Comparison of ENCODE assay signal across 8 cellular contexts in the genomic region with DNA sequence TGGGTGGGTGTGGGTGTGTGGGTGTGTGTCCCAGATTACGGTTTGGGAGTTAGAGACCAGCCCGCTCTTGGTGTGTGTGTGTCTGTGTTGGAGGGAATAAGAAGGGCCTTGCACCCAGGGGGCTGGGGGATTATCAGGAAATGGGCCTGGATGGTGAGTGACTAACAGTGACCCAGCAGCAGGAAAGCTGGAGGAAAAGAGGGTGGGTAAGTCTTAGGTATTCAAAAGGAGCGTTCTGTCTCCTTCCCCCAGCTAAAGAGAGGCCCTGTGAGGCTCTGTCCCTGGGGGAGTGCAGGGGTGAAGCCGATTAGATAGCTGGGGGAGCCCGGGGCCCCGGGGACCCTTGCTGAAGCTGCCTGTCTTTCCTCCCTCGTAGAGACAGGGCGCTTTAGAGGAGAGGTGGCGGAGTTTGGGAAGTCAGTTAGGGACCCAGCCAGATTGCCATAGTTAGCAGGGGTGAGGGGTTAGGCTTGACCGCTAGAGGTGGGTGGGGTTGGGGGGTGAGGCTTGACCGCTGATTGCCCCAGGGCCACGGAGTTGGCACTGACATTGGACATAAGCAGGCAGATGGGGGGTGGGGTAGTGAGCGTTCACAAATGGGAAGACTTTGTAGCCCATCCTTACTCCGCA. TPM values are rescaled to one million over a fixed set of nuclear protein-coding genes. Genes with fewer than 3 reads are reported as not detected.
DNase-seq lines count a peak whose midpoint lies in the region; ATAC-seq and TF ChIP-seq lines count a peak whose summit lies in the region.
"Had no signal": no experiment of that assay in that cellular context is flagged by ENCODE, and none has a peak within 500 bp of the region (broad histone marks: within the 10 kb centered on the region; RNA-seq: fewer than 3 reads in every experiment).

No MANE protein-coding gene starts in this region.

- H3K4me1 ChIP-seq in HUES6 (ENCODE audit: control insufficient read depth, insufficient read depth, low read length), result peaks cover 43% of the 10 kb centered on the region
- peaks cover 83% of the 10 kb centered on the region for H3K4me1 ChIP-seq in body of pancreas
- H3K4me1 ChIP-seq in subcutaneous abdominal adipose tissue (ENCODE audit: control insufficient read depth in 5 of 5, insufficient read depth in 5 of 5, low read length in 5 of 5), result peaks cover 16 to 82% (median 80%) of the 10 kb centered on the region in 5 donors

- no peaks in the 10 kb centered on the region for H3K36me3 ChIP-seq in HUES6 (ENCODE audit: control insufficient read depth, insufficient read depth, low read length)
- H3K36me3 ChIP-seq in body of pancreas (replicated peaks in 1 of 2; ENCODE audit: insufficient read depth in 1 of 2, low read depth in 2 of 2), result no peaks in the 10 kb centered on the region
- peaks cover 0 to 9% (median 3%) of the 10 kb centered on the region in 5 donors for H3K36me3 ChIP-seq in subcutaneous abdominal adipose tissue (ENCODE audit: control insufficient read depth in 5 of 5, insufficient read depth in 5 of 5, low read length in 5 of 5)

- H3K27ac ChIP-seq in HUES6 (ENCODE audit: low read depth, low read length), result no peak overlapping the region
- peak overlapping the region; percentile 33 to 95 (median 90) for H3K27ac ChIP-seq in body of pancreas
- peak overlapping the region; percentile 85 for H3K27ac ChIP-seq in subcutaneous abdominal adipose tissue (ENCODE audit: low read depth, low read length)

- ATAC-seq in body of pancreas, result no peak
- no peak for ATAC-seq in GM19397 (IDR thresholded peaks at IDR 0.05; ENCODE audit: unreplicated experiment)
- no peak for ATAC-seq in GM21526 (IDR thresholded peaks at IDR 0.05; ENCODE audit: low FRiP score, unreplicated experiment)

- H3K9ac ChIP-seq in HUES6 (ENCODE audit: low read length) (peak overlapping the region; percentile 29), subcutaneous abdominal adipose tissue (ENCODE audit: low read length in 5 of 5) (peak overlapping the region; percentile 33 to 82 (median 63))

- peak overlapping the region; percentile 44 for H3K4me3 ChIP-seq in HUES6 (ENCODE audit: low read depth, low read length)
- peak overlapping the region; percentile 14 to 48 for H3K4me3 ChIP-seq in body of pancreas
- peak overlapping the region; percentile 41 to 82 (median 74) for H3K4me3 ChIP-seq in subcutaneous abdominal adipose tissue (ENCODE audit: low read depth in 1 of 5, low read length in 5 of 5)

- no peak for DNase-seq in body of pancreas
- peak; percentile 38 for DNase-seq in kidney tubule cell (ENCODE audit: low spot score)
- no peak for DNase-seq in NCI-H2107 treated with DMSO at 0.1 percent for 48 hours (lab: John Stamatoyannopoulos, UW; ENCODE audit: unreplicated experiment)
- DNase-seq: activated naive CD4-positive, alpha-beta T cell had no signal

- 27 to 37% methylated on average over 14 of the region's 14 CpGs for WGBS in body of pancreas, 2 donors

- intact Hi-C loops in body of pancreas (cut with DNase I), result no loop called here

- TF ChIP-seq POLR2A in body of pancreas (IDR thresholded peaks at IDR 0.05), result no peak

- no peak for TF ChIP-seq CTCF in body of pancreas (IDR thresholded peaks at IDR 0.05)

- H3K27me3 ChIP-seq in HUES6 (ENCODE audit: control insufficient read depth, insufficient read depth, low read length), result peaks cover 91% of the 10 kb centered on the region
- H3K27me3 ChIP-seq in body of pancreas, result no peaks in the 10 kb centered on the region
- H3K27me3 ChIP-seq in subcutaneous abdominal adipose tissue (ENCODE audit: control insufficient read depth in 5 of 5, insufficient read depth in 4 of 5, low read length in 5 of 5), result no peaks in the 10 kb centered on the region

- H3K9me3 ChIP-seq in HUES6 (ENCODE audit: control insufficient read depth, insufficient read depth, low read depth, low read length) (no peaks in the 10 kb centered on the region), body of pancreas (no peaks in the 10 kb centered on the region), subcutaneous abdominal adipose tissue (ENCODE audit: control insufficient read depth in 5 of 5, low read length in 5 of 5) (no peaks in the 10 kb centered on the region)

RNA-seq across cellular contexts. Expression of a gene that starts 1.5 kb away (rescaled TPM):
- total RNA-seq in body of pancreas, result 10 to 100 TPM; 53.7 to 67.7 TPM

RNA-seq across cellular contexts. Expression of a gene that starts 27.6 kb away (rescaled TPM):
- under 1 TPM in 1 of 2 donors, not detected in 1; 0.26 TPM for total RNA-seq in body of pancreas
